In the genomic region with DNA sequence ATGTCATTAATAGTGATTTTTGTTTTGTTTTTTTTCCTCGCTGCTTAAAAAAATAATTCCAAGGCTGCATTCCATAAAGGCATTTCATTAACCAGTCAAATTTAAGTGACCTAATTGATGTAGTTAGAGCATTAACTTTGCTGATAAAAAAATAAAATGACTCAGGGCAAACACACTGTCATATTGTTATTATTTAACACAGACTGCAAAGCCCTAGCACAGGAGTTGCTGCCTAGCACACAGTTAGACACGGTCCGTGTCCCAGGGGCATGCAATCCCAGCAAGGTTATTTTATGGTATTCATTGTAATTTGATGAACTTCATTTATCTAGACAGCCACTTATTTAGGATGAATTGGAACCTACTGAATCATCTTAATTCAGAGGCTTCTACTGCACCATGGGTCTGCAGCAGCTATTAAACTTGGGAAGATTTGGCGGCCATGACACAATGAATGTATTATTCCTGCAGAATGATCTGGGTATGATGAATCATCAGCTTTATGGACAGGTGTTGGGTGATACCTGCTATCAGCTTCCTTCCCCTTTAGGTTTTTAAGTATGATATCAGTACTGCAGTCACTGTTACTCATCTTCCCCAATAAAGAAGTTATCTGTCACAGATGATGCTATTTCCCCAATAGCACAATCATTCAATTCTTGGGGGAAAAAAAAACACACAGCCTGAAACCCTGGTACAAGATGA, we compare ENCODE assay signal across 22 cellular contexts.
"Had no signal": no experiment of that assay in that cellular context is flagged by ENCODE, and none has a peak within 500 bp of the region (broad histone marks: within the 10 kb centered on the region; RNA-seq: fewer than 3 reads in every experiment).

No MANE protein-coding gene starts in this region.

- H3K27me3 Mint-ChIP-seq: dendritic cell treated with granulocyte-macrophage colony-stimulating factor and Interleukin-4, amounts not matched to agents 40 ng/mL and 50 ng/mL, for 4 days; effector memory CD8-positive, alpha-beta T cell; progenitor cell of endocrine pancreas; stimulated activated naive CD8-positive, alpha-beta T cell treated with anti-CD3 and anti-CD28 coated beads, Interleukin-15, Interleukin-2, amounts not matched to agents 100 ng/mL and 50 ng/mL, for 24 hours had no signal

- H3K27ac ChIP-seq: epithelial cell of prostate, esophagus squamous epithelium, hepatocyte, pancreas, right lobe of liver, tibial artery, upper lobe of left lung, uterus had no signal

- H3K9me3 Mint-ChIP-seq: dendritic cell treated with granulocyte-macrophage colony-stimulating factor and Interleukin-4, amounts not matched to agents 40 ng/mL and 50 ng/mL, for 4 days; stimulated activated naive CD8-positive, alpha-beta T cell treated with anti-CD3 and anti-CD28 coated beads, Interleukin-15, Interleukin-2, amounts not matched to agents 100 ng/mL and 50 ng/mL, for 24 hours had no signal

- H3K36me3 ChIP-seq: esophagus squamous epithelium, pancreas, right lobe of liver, tibial artery, upper lobe of left lung, uterus had no signal

- H2AFZ ChIP-seq: hepatocyte had no signal

- H3K79me2 ChIP-seq: hepatocyte had no signal

- H3K27me3 ChIP-seq: esophagus squamous epithelium, hepatocyte, pancreas, right lobe of liver, tibial artery, upper lobe of left lung, uterus had no signal

- H3K4me1 ChIP-seq: esophagus squamous epithelium, pancreas, right lobe of liver, tibial artery, upper lobe of left lung, uterus had no signal

- H3K4me2 ChIP-seq: hepatocyte had no signal

- H3K4me3 Mint-ChIP-seq: dendritic cell treated with granulocyte-macrophage colony-stimulating factor and Interleukin-4, amounts not matched to agents 40 ng/mL and 50 ng/mL, for 4 days; effector memory CD8-positive, alpha-beta T cell; natural killer cell; stimulated activated effector memory CD8-positive, alpha-beta T cell treated with anti-CD3 and anti-CD28 coated beads, Interleukin-12 subunit alpha, Interleukin-12 subunit beta, amount 100 ng/mL, for 72 hours; stimulated activated naive CD8-positive, alpha-beta T cell treated with anti-CD3 and anti-CD28 coated beads, Interleukin-15, Interleukin-2, amounts not matched to agents 100 ng/mL and 50 ng/mL, for 24 hours had no signal

- DNase-seq: effector memory CD8-positive, alpha-beta T cell; esophagus squamous epithelium; foreskin fibroblast; head of caudate nucleus; left cardiac atrium; left ventricle myocardium superior; natural killer cell; occipital lobe; pancreas; right lobe of liver; stimulated activated CD4-positive, alpha-beta T cell treated with anti-CD3 and anti-CD28 coated beads, Interleukin-4, amount 100 ng/mL, for 1 hour; stimulated activated CD8-positive, alpha-beta memory T cell treated with anti-CD3 and anti-CD28 coated beads, Interleukin-4, amount 100 ng/mL, for 48 hours; tibial artery; upper lobe of left lung; uterus had no signal

- H3K4me1 Mint-ChIP-seq: natural killer cell; stimulated activated effector memory CD8-positive, alpha-beta T cell treated with anti-CD3 and anti-CD28 coated beads, Interleukin-12 subunit alpha, Interleukin-12 subunit beta, amount 100 ng/mL, for 72 hours had no signal

- H3K27ac Mint-ChIP-seq: dendritic cell treated with granulocyte-macrophage colony-stimulating factor and Interleukin-4, amounts not matched to agents 40 ng/mL and 50 ng/mL, for 4 days; effector memory CD8-positive, alpha-beta T cell; natural killer cell; progenitor cell of endocrine pancreas; stimulated activated effector memory CD8-positive, alpha-beta T cell treated with anti-CD3 and anti-CD28 coated beads, Interleukin-12 subunit alpha, Interleukin-12 subunit beta, amount 100 ng/mL, for 72 hours; stimulated activated naive CD8-positive, alpha-beta T cell treated with anti-CD3 and anti-CD28 coated beads, Interleukin-15, Interleukin-2, amounts not matched to agents 100 ng/mL and 50 ng/mL, for 24 hours had no signal

- H3K4me3 ChIP-seq: esophagus squamous epithelium, hepatocyte, lung, pancreas, right lobe of liver, tibial artery, upper lobe of left lung, uterus had no signal

- H3K36me3 Mint-ChIP-seq: stimulated activated effector memory CD8-positive, alpha-beta T cell treated with anti-CD3 and anti-CD28 coated beads, Interleukin-12 subunit alpha, Interleukin-12 subunit beta, amount 100 ng/mL, for 72 hours had no signal

- H3K9me3 ChIP-seq: esophagus squamous epithelium, pancreas, right lobe of liver, tibial artery, upper lobe of left lung, uterus had no signal
